ENCODE assay signal across 1 cellular context in the genomic region with DNA sequence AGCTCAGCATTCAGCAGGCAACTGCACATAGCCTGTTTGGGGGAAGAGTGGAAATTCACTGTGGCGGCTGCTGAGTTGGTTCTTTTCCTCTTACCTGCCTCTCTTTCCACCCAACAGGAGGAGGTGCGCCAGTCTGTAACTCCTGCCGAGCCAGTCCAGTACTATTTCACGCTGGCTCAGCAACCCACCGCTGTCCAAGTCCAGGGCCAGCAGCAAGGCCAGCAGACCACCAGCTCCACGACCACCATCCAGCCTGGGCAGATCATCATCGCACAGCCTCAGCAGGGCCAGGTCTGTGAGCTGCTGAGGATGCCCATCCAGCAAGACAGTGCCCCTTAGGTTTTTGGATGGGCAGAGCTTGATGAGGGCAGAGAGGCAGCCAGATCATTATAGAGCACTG.
TF ChIP-seq lines count a peak whose summit lies in the region.

No MANE protein-coding gene starts in this region.

TF ChIP-seq in HepG2, 621 proteins besides CTCF, POLR2A, EP300 and RAD21 (continued from another document):
- TF ChIP-seq, protein P1, sequence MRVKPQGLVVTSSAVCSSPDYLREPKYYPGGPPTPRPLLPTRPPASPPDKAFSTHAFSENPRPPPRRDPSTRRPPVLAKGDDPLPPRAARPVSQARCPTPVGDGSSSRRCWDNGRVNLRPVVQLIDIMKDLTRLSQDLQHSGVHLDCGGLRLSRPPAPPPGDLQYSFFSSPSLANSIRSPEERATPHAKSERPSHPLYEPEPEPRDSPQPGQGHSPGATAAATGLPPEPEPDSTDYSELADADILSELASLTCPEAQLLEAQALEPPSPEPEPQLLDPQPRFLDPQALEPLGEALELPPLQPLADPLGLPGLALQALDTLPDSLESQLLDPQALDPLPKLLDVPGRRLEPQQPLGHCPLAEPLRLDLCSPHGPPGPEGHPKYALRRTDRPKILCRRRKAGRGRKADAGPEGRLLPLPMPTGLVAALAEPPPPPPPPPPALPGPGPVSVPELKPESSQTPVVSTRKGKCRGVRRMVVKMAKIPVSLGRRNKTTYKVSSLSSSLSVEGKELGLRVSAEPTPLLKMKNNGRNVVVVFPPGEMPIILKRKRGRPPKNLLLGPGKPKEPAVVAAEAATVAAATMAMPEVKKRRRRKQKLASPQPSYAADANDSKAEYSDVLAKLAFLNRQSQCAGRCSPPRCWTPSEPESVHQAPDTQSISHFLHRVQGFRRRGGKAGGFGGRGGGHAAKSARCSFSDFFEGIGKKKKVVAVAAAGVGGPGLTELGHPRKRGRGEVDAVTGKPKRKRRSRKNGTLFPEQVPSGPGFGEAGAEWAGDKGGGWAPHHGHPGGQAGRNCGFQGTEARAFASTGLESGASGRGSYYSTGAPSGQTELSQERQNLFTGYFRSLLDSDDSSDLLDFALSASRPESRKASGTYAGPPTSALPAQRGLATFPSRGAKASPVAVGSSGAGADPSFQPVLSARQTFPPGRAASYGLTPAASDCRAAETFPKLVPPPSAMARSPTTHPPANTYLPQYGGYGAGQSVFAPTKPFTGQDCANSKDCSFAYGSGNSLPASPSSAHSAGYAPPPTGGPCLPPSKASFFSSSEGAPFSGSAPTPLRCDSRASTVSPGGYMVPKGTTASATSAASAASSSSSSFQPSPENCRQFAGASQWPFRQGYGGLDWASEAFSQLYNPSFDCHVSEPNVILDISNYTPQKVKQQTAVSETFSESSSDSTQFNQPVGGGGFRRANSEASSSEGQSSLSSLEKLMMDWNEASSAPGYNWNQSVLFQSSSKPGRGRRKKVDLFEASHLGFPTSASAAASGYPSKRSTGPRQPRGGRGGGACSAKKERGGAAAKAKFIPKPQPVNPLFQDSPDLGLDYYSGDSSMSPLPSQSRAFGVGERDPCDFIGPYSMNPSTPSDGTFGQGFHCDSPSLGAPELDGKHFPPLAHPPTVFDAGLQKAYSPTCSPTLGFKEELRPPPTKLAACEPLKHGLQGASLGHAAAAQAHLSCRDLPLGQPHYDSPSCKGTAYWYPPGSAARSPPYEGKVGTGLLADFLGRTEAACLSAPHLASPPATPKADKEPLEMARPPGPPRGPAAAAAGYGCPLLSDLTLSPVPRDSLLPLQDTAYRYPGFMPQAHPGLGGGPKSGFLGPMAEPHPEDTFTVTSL (CRISPR knock-in tag; IDR thresholded peaks at IDR 0.05; ENCODE audit: borderline replicate concordance), result no peak
- TF ChIP-seq ZNF180 (CRISPR knock-in tag; IDR thresholded peaks at IDR 0.05; ENCODE audit: borderline replicate concordance, low read depth) (no peak), ZBTB8A (CRISPR knock-in tag; IDR thresholded peaks at IDR 0.05; ENCODE audit: borderline replicate concordance, low read depth) (no peak), FOSL2 (CRISPR knock-in tag; IDR thresholded peaks at IDR 0.05) (no peak), SP1 (IDR thresholded peaks at IDR 0.05) (no peak), SP1 (CRISPR knock-in tag; IDR thresholded peaks at IDR 0.05) (no peak), SMARCE1 (IDR thresholded peaks at IDR 0.05; ENCODE audit: borderline replicate concordance) (no peak), ZNF136 (CRISPR knock-in tag; IDR thresholded peaks at IDR 0.05; ENCODE audit: low read depth) (no peak), IRF2 (CRISPR knock-in tag; IDR thresholded peaks at IDR 0.05) (no peak), PLRG1 (conservative IDR thresholded peaks at IDR 0.05) (no peak), KLF13 (CRISPR knock-in tag; IDR thresholded peaks at IDR 0.05) (0 out of 2 replicates have a peak, but pooled peaks have one; percentile 47), PAWR (CRISPR knock-in tag; IDR thresholded peaks at IDR 0.05; ENCODE audit: borderline replicate concordance) (no peak), ZNF674 (CRISPR knock-in tag; IDR thresholded peaks at IDR 0.05; ENCODE audit: low read depth) (no peak), RFX5 (IDR thresholded peaks at IDR 0.05; ENCODE audit: low read depth, low read length) (no peak), ZNF615 (CRISPR knock-in tag; IDR thresholded peaks at IDR 0.05; ENCODE audit: borderline replicate concordance) (no peak)
- TF ChIP-seq, protein P2, sequence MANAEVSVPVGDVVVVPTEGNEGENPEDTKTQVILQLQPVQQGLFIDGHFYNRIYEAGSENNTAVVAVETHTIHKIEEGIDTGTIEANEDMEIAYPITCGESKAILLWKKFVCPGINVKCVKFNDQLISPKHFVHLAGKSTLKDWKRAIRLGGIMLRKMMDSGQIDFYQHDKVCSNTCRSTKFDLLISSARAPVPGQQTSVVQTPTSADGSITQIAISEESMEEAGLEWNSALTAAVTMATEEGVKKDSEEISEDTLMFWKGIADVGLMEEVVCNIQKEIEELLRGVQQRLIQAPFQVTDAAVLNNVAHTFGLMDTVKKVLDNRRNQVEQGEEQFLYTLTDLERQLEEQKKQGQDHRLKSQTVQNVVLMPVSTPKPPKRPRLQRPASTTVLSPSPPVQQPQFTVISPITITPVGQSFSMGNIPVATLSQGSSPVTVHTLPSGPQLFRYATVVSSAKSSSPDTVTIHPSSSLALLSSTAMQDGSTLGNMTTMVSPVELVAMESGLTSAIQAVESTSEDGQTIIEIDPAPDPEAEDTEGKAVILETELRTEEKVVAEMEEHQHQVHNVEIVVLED (CRISPR knock-in tag; IDR thresholded peaks at IDR 0.05; ENCODE audit: borderline replicate concordance), result no peak
- TF ChIP-seq, protein P3, sequence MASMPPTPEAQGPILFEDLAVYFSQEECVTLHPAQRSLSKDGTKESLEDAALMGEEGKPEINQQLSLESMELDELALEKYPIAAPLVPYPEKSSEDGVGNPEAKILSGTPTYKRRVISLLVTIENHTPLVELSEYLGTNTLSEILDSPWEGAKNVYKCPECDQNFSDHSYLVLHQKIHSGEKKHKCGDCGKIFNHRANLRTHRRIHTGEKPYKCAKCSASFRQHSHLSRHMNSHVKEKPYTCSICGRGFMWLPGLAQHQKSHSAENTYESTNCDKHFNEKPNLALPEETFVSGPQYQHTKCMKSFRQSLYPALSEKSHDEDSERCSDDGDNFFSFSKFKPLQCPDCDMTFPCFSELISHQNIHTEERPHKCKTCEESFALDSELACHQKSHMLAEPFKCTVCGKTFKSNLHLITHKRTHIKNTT (CRISPR knock-in tag; IDR thresholded peaks at IDR 0.05), result no peak
- TF ChIP-seq, protein P4, sequence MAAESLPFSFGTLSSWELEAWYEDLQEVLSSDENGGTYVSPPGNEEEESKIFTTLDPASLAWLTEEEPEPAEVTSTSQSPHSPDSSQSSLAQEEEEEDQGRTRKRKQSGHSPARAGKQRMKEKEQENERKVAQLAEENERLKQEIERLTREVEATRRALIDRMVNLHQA (CRISPR knock-in tag; IDR thresholded peaks at IDR 0.05), result no peak
- TF ChIP-seq, protein P5, sequence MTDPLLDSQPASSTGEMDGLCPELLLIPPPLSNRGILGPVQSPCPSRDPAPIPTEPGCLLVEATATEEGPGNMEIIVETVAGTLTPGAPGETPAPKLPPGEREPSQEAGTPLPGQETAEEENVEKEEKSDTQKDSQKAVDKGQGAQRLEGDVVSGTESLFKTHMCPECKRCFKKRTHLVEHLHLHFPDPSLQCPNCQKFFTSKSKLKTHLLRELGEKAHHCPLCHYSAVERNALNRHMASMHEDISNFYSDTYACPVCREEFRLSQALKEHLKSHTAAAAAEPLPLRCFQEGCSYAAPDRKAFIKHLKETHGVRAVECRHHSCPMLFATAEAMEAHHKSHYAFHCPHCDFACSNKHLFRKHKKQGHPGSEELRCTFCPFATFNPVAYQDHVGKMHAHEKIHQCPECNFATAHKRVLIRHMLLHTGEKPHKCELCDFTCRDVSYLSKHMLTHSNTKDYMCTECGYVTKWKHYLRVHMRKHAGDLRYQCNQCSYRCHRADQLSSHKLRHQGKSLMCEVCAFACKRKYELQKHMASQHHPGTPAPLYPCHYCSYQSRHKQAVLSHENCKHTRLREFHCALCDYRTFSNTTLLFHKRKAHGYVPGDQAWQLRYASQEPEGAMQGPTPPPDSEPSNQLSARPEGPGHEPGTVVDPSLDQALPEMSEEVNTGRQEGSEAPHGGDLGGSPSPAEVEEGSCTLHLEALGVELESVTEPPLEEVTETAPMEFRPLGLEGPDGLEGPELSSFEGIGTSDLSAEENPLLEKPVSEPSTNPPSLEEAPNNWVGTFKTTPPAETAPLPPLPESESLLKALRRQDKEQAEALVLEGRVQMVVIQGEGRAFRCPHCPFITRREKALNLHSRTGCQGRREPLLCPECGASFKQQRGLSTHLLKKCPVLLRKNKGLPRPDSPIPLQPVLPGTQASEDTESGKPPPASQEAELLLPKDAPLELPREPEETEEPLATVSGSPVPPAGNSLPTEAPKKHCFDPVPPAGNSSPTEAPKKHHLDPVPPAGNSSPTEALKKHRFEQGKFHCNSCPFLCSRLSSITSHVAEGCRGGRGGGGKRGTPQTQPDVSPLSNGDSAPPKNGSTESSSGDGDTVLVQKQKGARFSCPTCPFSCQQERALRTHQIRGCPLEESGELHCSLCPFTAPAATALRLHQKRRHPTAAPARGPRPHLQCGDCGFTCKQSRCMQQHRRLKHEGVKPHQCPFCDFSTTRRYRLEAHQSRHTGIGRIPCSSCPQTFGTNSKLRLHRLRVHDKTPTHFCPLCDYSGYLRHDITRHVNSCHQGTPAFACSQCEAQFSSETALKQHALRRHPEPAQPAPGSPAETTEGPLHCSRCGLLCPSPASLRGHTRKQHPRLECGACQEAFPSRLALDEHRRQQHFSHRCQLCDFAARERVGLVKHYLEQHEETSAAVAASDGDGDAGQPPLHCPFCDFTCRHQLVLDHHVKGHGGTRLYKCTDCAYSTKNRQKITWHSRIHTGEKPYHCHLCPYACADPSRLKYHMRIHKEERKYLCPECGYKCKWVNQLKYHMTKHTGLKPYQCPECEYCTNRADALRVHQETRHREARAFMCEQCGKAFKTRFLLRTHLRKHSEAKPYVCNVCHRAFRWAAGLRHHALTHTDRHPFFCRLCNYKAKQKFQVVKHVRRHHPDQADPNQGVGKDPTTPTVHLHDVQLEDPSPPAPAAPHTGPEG (CRISPR knock-in tag; IDR thresholded peaks at IDR 0.05), result no peak
